15 cellular contexts compared by ENCODE assay signal in the genomic region with DNA sequence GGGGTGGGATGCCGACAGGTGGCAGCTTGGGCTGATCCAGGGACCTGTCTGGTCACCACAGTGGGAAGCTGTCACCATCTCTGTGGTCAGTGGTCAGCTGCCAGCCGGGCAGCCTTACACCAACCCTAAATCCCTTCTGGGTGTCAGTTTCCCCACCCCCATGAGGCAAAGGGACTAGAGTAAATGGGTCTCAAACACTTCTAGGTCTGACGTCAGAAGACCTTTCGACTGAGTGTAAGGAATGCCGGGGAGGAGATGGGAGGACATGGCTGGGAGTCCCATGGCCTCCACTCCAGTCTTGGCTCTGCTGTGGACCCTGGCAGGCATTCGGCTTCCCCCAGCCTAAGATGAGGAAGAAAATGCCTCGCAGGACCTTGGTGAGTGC. TPM values are rescaled to one million over a fixed set of nuclear protein-coding genes. Genes with fewer than 3 reads are reported as not detected.
A peak's percentile ranks its signal among the peaks of the same experiment; 100 is the strongest.
DNase-seq lines count a peak whose midpoint lies in the region; ATAC-seq and TF ChIP-seq lines count a peak whose summit lies in the region.
"Had no signal": no experiment of that assay in that cellular context is flagged by ENCODE, and none has a peak within 500 bp of the region (broad histone marks: within the 10 kb centered on the region; RNA-seq: fewer than 3 reads in every experiment).

No MANE protein-coding gene starts in this region.

- no peak overlapping the region for H3K4me3 ChIP-seq in HUES6 (ENCODE audit: low read depth, low read length)
- H3K4me3 ChIP-seq in ascending aorta, result no peak overlapping the region
- H3K4me3 ChIP-seq in lower lobe of right lung, result no peak overlapping the region
- H3K4me3 ChIP-seq in subcutaneous abdominal adipose tissue (ENCODE audit: low read depth in 1 of 5, low read length in 5 of 5), result no peak overlapping the region
- H3K4me3 ChIP-seq in neural progenitor cell, result no peak overlapping the region

- peak overlapping the region; percentile 25; the same call in 1 of the 2 replicates for H3K27ac ChIP-seq in HUES6 (ENCODE audit: low read depth, low read length)
- peak overlapping the region; percentile 65 to 79 for H3K27ac ChIP-seq in ascending aorta
- H3K27ac ChIP-seq in lower lobe of right lung, result peak overlapping the region; percentile 50
- H3K27ac ChIP-seq in subcutaneous abdominal adipose tissue (ENCODE audit: low read depth, low read length), result peak overlapping the region; percentile 62
- H3K27ac ChIP-seq in neural progenitor cell, result no peak overlapping the region
- H3K27ac ChIP-seq: C4-2B had no signal

- H3K4me3 Mint-ChIP-seq in neural progenitor cell, result no peak overlapping the region
- H3K4me3 Mint-ChIP-seq: activated CD4-positive, alpha-beta T cell treated with anti-CD3 and anti-CD28 coated beads, Interleukin-2, amount 10 ng/mL, durations not matched to agents 24 days and 14 days; activated T-cell treated with anti-CD3 and anti-CD28 coated beads, Interleukin-2, amount 50 U/mL, for 4 hours; T-helper 2 cell treated with Interferon-gamma antibody and Interleukin-4, amounts not matched to agents 5 μg/mL and 100 μg/mL, for 36 hours had no signal

- no peaks in the 10 kb centered on the region for H3K79me2 ChIP-seq in neural progenitor cell (ENCODE audit: low read depth)

- H3F3A ChIP-seq in neural progenitor cell (ENCODE audit: low read depth), result no peaks in the 10 kb centered on the region

- DNase-seq in ascending aorta (ENCODE audit: low spot score in 2 of 2) (no peak), lower lobe of right lung (peak; percentile 32), neural progenitor cell (ENCODE audit: low spot score) (no peak)
- DNase-seq in stimulated activated CD4-positive, alpha-beta T cell treated with anti-CD3 and anti-CD28 coated beads, Interleukin-4, amount 100 ng/mL, for 4 hours, result no peak
- DNase-seq: activated CD4-positive, alpha-beta T cell treated with anti-CD3 and anti-CD28 coated beads, Interleukin-2, amount 10 ng/mL, durations not matched to agents 24 days and 14 days; activated T-cell treated with anti-CD3 and anti-CD28 coated beads, Interleukin-2, amount 50 U/mL, for 4 hours; NCI-H2081; NCI-H526 treated with DMSO at 0.1 percent for 48 hours; stimulated activated CD8-positive, alpha-beta memory T cell treated with anti-CD3 and anti-CD28 coated beads, Interleukin-4, amount 100 ng/mL, for 48 hours had no signal

- H3K27me3 Mint-ChIP-seq in neural progenitor cell (ENCODE audit: insufficient read depth, low read depth), result no peaks in the 10 kb centered on the region
- H3K27me3 Mint-ChIP-seq: activated CD4-positive, alpha-beta T cell treated with anti-CD3 and anti-CD28 coated beads, Interleukin-2, amount 10 ng/mL, durations not matched to agents 24 days and 14 days had no signal

- H2AFZ ChIP-seq in neural progenitor cell (replicated peaks), result no peak overlapping the region

- peaks cover 39% of the 10 kb centered on the region; the same call in 1 of the 2 replicates for H3K36me3 ChIP-seq in HUES6 (ENCODE audit: control insufficient read depth, insufficient read depth, low read length)
- peaks cover 14 to 19% of the 10 kb centered on the region in 2 donors for H3K36me3 ChIP-seq in ascending aorta
- H3K36me3 ChIP-seq in lower lobe of right lung, result peaks cover 22% of the 10 kb centered on the region
- H3K36me3 ChIP-seq in subcutaneous abdominal adipose tissue (ENCODE audit: control insufficient read depth in 5 of 5, insufficient read depth in 5 of 5, low read length in 5 of 5), result peaks cover 0 to 55% (median 39%) of the 10 kb centered on the region in 5 donors
- H3K36me3 ChIP-seq in neural progenitor cell, result no peaks in the 10 kb centered on the region

- no peaks in the 10 kb centered on the region for H3K9me3 Mint-ChIP-seq in neural progenitor cell
- H3K9me3 Mint-ChIP-seq: activated CD4-positive, alpha-beta T cell treated with anti-CD3 and anti-CD28 coated beads, Interleukin-2, amount 10 ng/mL, durations not matched to agents 24 days and 14 days; activated T-cell treated with anti-CD3 and anti-CD28 coated beads, Interleukin-2, amount 50 U/mL, for 4 hours; T-helper 2 cell treated with Interferon-gamma antibody and Interleukin-4, amounts not matched to agents 5 μg/mL and 100 μg/mL, for 36 hours had no signal

- no peaks in the 10 kb centered on the region for H4K20me1 ChIP-seq in neural progenitor cell (ENCODE audit: low read depth)

- TF ChIP-seq CTCF in ascending aorta (IDR thresholded peaks at IDR 0.05), result no peak
- TF ChIP-seq CTCF in lower lobe of right lung (IDR thresholded peaks at IDR 0.05), result no peak
- TF ChIP-seq CTCF in neural progenitor cell (IDR thresholded peaks at IDR 0.05), result no peak

- no peak overlapping the region for H3K27ac Mint-ChIP-seq in neural progenitor cell
- H3K27ac Mint-ChIP-seq: activated CD4-positive, alpha-beta T cell treated with anti-CD3 and anti-CD28 coated beads, Interleukin-2, amount 10 ng/mL, durations not matched to agents 24 days and 14 days; T-helper 2 cell treated with Interferon-gamma antibody and Interleukin-4, amounts not matched to agents 5 μg/mL and 100 μg/mL, for 36 hours had no signal

- peaks cover 6% of the 10 kb centered on the region for H3K36me3 Mint-ChIP-seq in neural progenitor cell

- peak; percentile 5 to 40 for ATAC-seq in lower lobe of right lung
- no peak for ATAC-seq in GM21825 (IDR thresholded peaks at IDR 0.05; ENCODE audit: unreplicated experiment)
- no peak for ATAC-seq in GM19023 (IDR thresholded peaks at IDR 0.05; ENCODE audit: unreplicated experiment)
- ATAC-seq: activated T-cell treated with anti-CD3 and anti-CD28 coated beads, Interleukin-2, amount 50 U/mL, for 4 hours had no signal

- H3K4me1 Mint-ChIP-seq in neural progenitor cell, result peaks cover 26% of the 10 kb centered on the region
- H3K4me1 Mint-ChIP-seq: activated CD4-positive, alpha-beta T cell treated with anti-CD3 and anti-CD28 coated beads, Interleukin-2, amount 10 ng/mL, durations not matched to agents 24 days and 14 days had no signal

- H3K9ac ChIP-seq in HUES6 (ENCODE audit: low read length), result peak overlapping the region; percentile 34
- H3K9ac ChIP-seq in subcutaneous abdominal adipose tissue (ENCODE audit: low read length in 5 of 5), result peak overlapping the region in 1 of 5 donors; percentile 8
- H3K9ac ChIP-seq in neural progenitor cell, result no peak overlapping the region

- H3K9me3 ChIP-seq in HUES6 (ENCODE audit: control insufficient read depth, insufficient read depth, low read depth, low read length) (no peaks in the 10 kb centered on the region), ascending aorta (no peaks in the 10 kb centered on the region), lower lobe of right lung (no peaks in the 10 kb centered on the region), subcutaneous abdominal adipose tissue (ENCODE audit: control insufficient read depth in 5 of 5, low read length in 5 of 5) (no peaks in the 10 kb centered on the region), neural progenitor cell (ENCODE audit: low read depth) (no peaks in the 10 kb centered on the region)

- no peak overlapping the region for H3K4me2 ChIP-seq in neural progenitor cell

- H3K27me3 ChIP-seq in HUES6 (ENCODE audit: control insufficient read depth, insufficient read depth, low read length) (no peaks in the 10 kb centered on the region), ascending aorta (no peaks in the 10 kb centered on the region), lower lobe of right lung (ENCODE audit: low read depth) (no peaks in the 10 kb centered on the region), subcutaneous abdominal adipose tissue (ENCODE audit: control insufficient read depth in 5 of 5, insufficient read depth in 4 of 5, low read length in 5 of 5) (no peaks in the 10 kb centered on the region), neural progenitor cell (no peaks in the 10 kb centered on the region)

- H3K4me1 ChIP-seq in HUES6 (ENCODE audit: control insufficient read depth, insufficient read depth, low read length) (peaks cover 31% of the 10 kb centered on the region), ascending aorta (peaks cover 25 to 37% of the 10 kb centered on the region in 2 donors), lower lobe of right lung (peaks cover 74% of the 10 kb centered on the region), subcutaneous abdominal adipose tissue (ENCODE audit: control insufficient read depth in 5 of 5, insufficient read depth in 5 of 5, low read length in 5 of 5) (peaks cover 11 to 26% (median 22%) of the 10 kb centered on the region in 5 donors), neural progenitor cell (peaks cover 14% of the 10 kb centered on the region)

- intact Hi-C loops in ascending aorta (cut with DNase I), result no loop called here
- intact Hi-C loops in lower lobe of right lung (cut with DNase I), result no loop called here

RNA-seq across cellular contexts. Expression of gene SLC25A51, which starts 40.3 kb away (rescaled TPM):
- total RNA-seq in ascending aorta, result 5.9 TPM
- 23.8 TPM for total RNA-seq in lower lobe of right lung
- 22.6 and 24.6 TPM in 2 replicates for total RNA-seq in neural progenitor cell (ENCODE audit: low replicate concordance)

Comparison
In these comparisons a context has a peak if more than half of its experiments do, and no peak if none do; other contexts are left out.
1. ATAC-seq: peak in lower lobe of right lung (2 of 2); none in GM21825 (single experiment) and GM19023 (single experiment).